ENCODE assay signal across 1 cellular context in genomic region chr1:151165738-151166505, GRCh38.
TF ChIP-seq lines count a peak whose summit lies in the region.

Gene LYSMD1 (minus strand): TSS chr1:151165902. CDS start chr1:151165258, 644 bp downstream.
Gene SCNM1 (plus strand): TSS chr1:151166144. CDS start chr1:151166153, 9 bp downstream.

TF ChIP-seq in GM12878, 131 proteins besides CTCF, POLR2A, EP300 and RAD21 (continued from another document and continues in another):
- TF ChIP-seq ZNF687 (IDR thresholded peaks at IDR 0.05) (no peak), EED (IDR thresholded peaks at IDR 0.05; ENCODE audit: low read depth) (peak; percentile 55), ZSCAN29 (IDR thresholded peaks at IDR 0.05) (no peak), BACH1 (IDR thresholded peaks at IDR 0.05; ENCODE audit: borderline replicate concordance) (peak; percentile 70; the same call in 1 of the 2 replicates), LARP7 (IDR thresholded peaks at IDR 0.05) (0 out of 2 replicates have a peak, but pooled peaks have one; percentile 51), SMARCA5 (IDR thresholded peaks at IDR 0.05) (peak; percentile 34; the same call in 1 of the 2 replicates), TCF12 (IDR thresholded peaks at IDR 0.05; ENCODE audit: low read depth, low read length) (no peak), NFXL1 (IDR thresholded peaks at IDR 0.05; ENCODE audit: borderline replicate concordance) (no peak), MYB (IDR thresholded peaks at IDR 0.05; ENCODE audit: borderline replicate concordance, low read depth, low read length) (no peak), ZNF274 (IDR thresholded peaks at IDR 0.05; ENCODE audit: insufficient read depth, insufficient read length) (no peak), STAT1 (conservative IDR thresholded peaks at IDR 0.05) (peak; percentile 94; the same call in 1 of the 2 replicates), JUND (IDR thresholded peaks at IDR 0.05; ENCODE audit: low read depth, low read length) (no peak), PAX8 (IDR thresholded peaks at IDR 0.05) (no peak), ZNF207 (IDR thresholded peaks at IDR 0.05; ENCODE audit: borderline replicate concordance) (peak; percentile 96; the same call in 1 of the 2 replicates), ZBTB40 (IDR thresholded peaks at IDR 0.05; ENCODE audit: borderline replicate concordance) (peak; percentile 95), NR2C1 (IDR thresholded peaks at IDR 0.05) (peak; percentile 69), CBX5 (IDR thresholded peaks at IDR 0.05; ENCODE audit: low read depth) (no peak), POLR2AphosphoS2 (IDR thresholded peaks at IDR 0.05; ENCODE audit: low read depth, low read length) (no peak; the same call in 1 of the 2 replicates), ZBTB4 (CRISPR knock-in tag; IDR thresholded peaks at IDR 0.05) (no peak), IRF3 (IDR thresholded peaks at IDR 0.05) (0 out of 2 replicates have a peak, but pooled peaks have one; percentile 34), CHD4 (IDR thresholded peaks at IDR 0.05) (no peak), NFYA (IDR thresholded peaks at IDR 0.05; ENCODE audit: borderline replicate concordance, low read depth, low read length) (no peak), HCFC1 (IDR thresholded peaks at IDR 0.05; ENCODE audit: low read length) (peak; percentile 100), IKZF1 (conservative IDR thresholded peaks at IDR 0.05) (peak; percentile 100), ZNF24 (IDR thresholded peaks at IDR 0.05) (peak; percentile 71; the same call in 1 of the 2 replicates), MTA2 (IDR thresholded peaks at IDR 0.05; ENCODE audit: low read depth) (0 out of 2 replicates have a peak, but pooled peaks have one; percentile 35), HDGF (IDR thresholded peaks at IDR 0.05) (no peak), BMI1 (IDR thresholded peaks at IDR 0.05; ENCODE audit: borderline replicate concordance) (no peak), TCF3 (IDR thresholded peaks at IDR 0.05; ENCODE audit: borderline replicate concordance, insufficient read depth, low read depth, low read length) (0 out of 2 replicates have a peak, but pooled peaks have one; percentile 53), SIX5 (IDR thresholded peaks at IDR 0.05; ENCODE audit: low read depth, low read length, severe bottlenecking) (peak; percentile 100), E2F4 (IDR thresholded peaks at IDR 0.05; ENCODE audit: low read depth, low read length) (no peak; the same call in 1 of the 2 replicates), DPF2 (IDR thresholded peaks at IDR 0.05) (0 out of 2 replicates have a peak, but pooled peaks have one; percentile 30), ATF2 (IDR thresholded peaks at IDR 0.05; ENCODE audit: low read length) (no peak), RELB (IDR thresholded peaks at IDR 0.05; ENCODE audit: low read depth) (peak; percentile 91), USF1 (IDR thresholded peaks at IDR 0.05; ENCODE audit: borderline replicate concordance, extremely low read length, insufficient read depth, low read depth, low read length) (no peak), SIN3A (IDR thresholded peaks at IDR 0.05; ENCODE audit: low read depth, low read length) (no peak; the same call in 1 of the 2 replicates), KAT2A (conservative IDR thresholded peaks at IDR 0.05; ENCODE audit: control insufficient read depth, low read depth, low read length) (no peak), SP1 (IDR thresholded peaks at IDR 0.05; ENCODE audit: low read depth, low read length) (peak; percentile 79), ESRRA (IDR thresholded peaks at IDR 0.05; ENCODE audit: low read length) (no peak; the same call in 1 of the 2 replicates), USF2 (IDR thresholded peaks at IDR 0.05; ENCODE audit: borderline replicate concordance, low read depth, low read length) (no peak), CEBPB (IDR thresholded peaks at IDR 0.05; ENCODE audit: borderline replicate concordance in 1 of 2, low read depth in 2 of 2, low read length in 2 of 2) (no peak), TAF1 (IDR thresholded peaks at IDR 0.05; ENCODE audit: borderline replicate concordance, low read depth, low read length) (peak; percentile 89; the same call in 1 of the 2 replicates), ASH2L (IDR thresholded peaks at IDR 0.05; ENCODE audit: borderline replicate concordance, low read depth) (no peak), MAX (IDR thresholded peaks at IDR 0.05; ENCODE audit: low read depth, low read length) (no peak), RB1 (IDR thresholded peaks at IDR 0.05; ENCODE audit: borderline replicate concordance) (peak; percentile 48; the same call in 1 of the 2 replicates)
